Comparison of ENCODE assay signal across 10 cellular contexts in the genomic region with DNA sequence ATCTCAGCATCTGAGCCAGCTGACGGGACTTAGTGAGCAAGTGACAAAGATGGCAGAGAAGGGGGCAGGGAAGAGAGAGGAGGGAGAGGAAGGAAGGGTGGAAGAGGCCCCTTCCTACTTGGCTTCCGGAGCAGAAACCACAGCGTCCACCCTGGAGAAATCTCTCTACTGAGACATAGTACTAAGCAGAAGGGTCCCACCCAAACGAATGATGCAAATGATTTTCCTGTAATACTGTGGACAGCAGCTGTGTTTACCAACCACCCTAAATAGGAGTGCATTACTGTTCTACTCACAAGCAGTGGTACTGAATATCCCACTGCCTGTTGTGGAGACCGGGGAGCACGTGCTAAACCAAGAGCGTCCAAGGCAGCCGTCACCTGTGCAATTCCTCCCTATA. TPM values are rescaled to one million over a fixed set of nuclear protein-coding genes. Genes with fewer than 3 reads are reported as not detected.
DNase-seq lines count a peak whose midpoint lies in the region; ATAC-seq and TF ChIP-seq lines count a peak whose summit lies in the region.
"Had no signal": no experiment of that assay in that cellular context is flagged by ENCODE, and none has a peak within 500 bp of the region (broad histone marks: within the 10 kb centered on the region; RNA-seq: fewer than 3 reads in every experiment).

No MANE protein-coding gene starts in this region.

- H3K9me3 Mint-ChIP-seq in naive thymus-derived CD8-positive, alpha-beta T cell = peaks cover 0 to 8% (median 0%) of the 10 kb centered on the region in 9 donors
- no peaks in the 10 kb centered on the region for H3K9me3 Mint-ChIP-seq in CD4-positive, alpha-beta T cell

- H3K4me2 ChIP-seq in smooth muscle cell = no peak overlapping the region

- H3K27ac Mint-ChIP-seq in naive thymus-derived CD8-positive, alpha-beta T cell = peak overlapping the region in 4 of 10 donors; percentile 3 to 61 (median 34)
- no peak overlapping the region for H3K27ac Mint-ChIP-seq in CD4-positive, alpha-beta T cell

- 85% methylated on average over 8 of the region's 8 CpGs for WGBS in smooth muscle cell (ENCODE audit: low lambda C conversion rate)

- peaks cover 0 to 5% (median 0%) of the 10 kb centered on the region in 5 donors for H3K27me3 Mint-ChIP-seq in naive thymus-derived CD8-positive, alpha-beta T cell
- no peaks in the 10 kb centered on the region for H3K27me3 Mint-ChIP-seq in CD4-positive, alpha-beta T cell

- DNase-seq in SIG-M5 treated with dmso at 0.1 percent for 504 hours (lab: John Stamatoyannopoulos, UW; ENCODE audit: unreplicated experiment) (peak; percentile 95), smooth muscle cell (lab: John Stamatoyannopoulos, UW; ENCODE audit: unreplicated experiment) (no peak), foreskin melanocyte (no peak)
- DNase-seq in naive thymus-derived CD8-positive, alpha-beta T cell = peak in 2 of 10 donors; percentile 7 to 23
- DNase-seq in CD4-positive, alpha-beta T cell = no peak
- no peak for DNase-seq in activated CD4-positive, alpha-beta T cell treated with anti-CD3 and anti-CD28 coated beads for 4 hours

- peak; percentile 85 for ATAC-seq in GM19023 (IDR thresholded peaks at IDR 0.05; ENCODE audit: unreplicated experiment)
- ATAC-seq in HG02885 (IDR thresholded peaks at IDR 0.05; ENCODE audit: poor library complexity, unreplicated experiment) = peak; percentile 82
- peak; percentile 30 to 59 for ATAC-seq in naive thymus-derived CD8-positive, alpha-beta T cell
- no peak for ATAC-seq in CD4-positive, alpha-beta T cell (ENCODE audit: poor library complexity)

- H3K4me1 Mint-ChIP-seq in naive thymus-derived CD8-positive, alpha-beta T cell = peaks cover 11 to 54% (median 17%) of the 10 kb centered on the region in 4 donors
- peaks cover 14% of the 10 kb centered on the region for H3K4me1 Mint-ChIP-seq in CD4-positive, alpha-beta T cell (ENCODE audit: low read depth)

- H3K27ac ChIP-seq in smooth muscle cell (ENCODE audit: low read depth) = no peak overlapping the region
- H3K27ac ChIP-seq in CD4-positive, alpha-beta T cell (ENCODE audit: low read depth, low read length) = no peak overlapping the region

- POLR2A ChIA-PET in naive thymus-derived CD8-positive, alpha-beta T cell (lab: Charles Lee) = no interaction called here
- POLR2A ChIA-PET in CD4-positive, alpha-beta T cell (lab: Charles Lee) = no interaction called here

- CTCF ChIA-PET in CD4-positive, alpha-beta T cell (lab: Charles Lee) = no interaction called here

- H3K36me3 ChIP-seq in smooth muscle cell (ENCODE audit: low read depth) = no peaks in the 10 kb centered on the region

- H3F3A ChIP-seq in smooth muscle cell (ENCODE audit: low read depth) = no peaks in the 10 kb centered on the region

- peak overlapping the region in 7 of 10 donors; percentile 6 to 68 (median 35) for H3K4me3 Mint-ChIP-seq in naive thymus-derived CD8-positive, alpha-beta T cell
- H3K4me3 Mint-ChIP-seq in CD4-positive, alpha-beta T cell = no peak overlapping the region

- no peak for TF ChIP-seq CTCF in smooth muscle cell (IDR thresholded peaks at IDR 0.05; ENCODE audit: borderline replicate concordance, insufficient read depth, poor library complexity, severe bottlenecking)
- no peak for TF ChIP-seq CTCF in CD4-positive, alpha-beta T cell (IDR thresholded peaks at IDR 0.05)

- H3K9ac ChIP-seq in smooth muscle cell (ENCODE audit: low read depth) = no peak overlapping the region

- no peaks in the 10 kb centered on the region for H3K79me2 ChIP-seq in smooth muscle cell (ENCODE audit: low read depth)

- H4K20me1 ChIP-seq in smooth muscle cell (ENCODE audit: low read depth) = no peaks in the 10 kb centered on the region

- no peaks in the 10 kb centered on the region for H3K27me3 ChIP-seq in smooth muscle cell (ENCODE audit: low read depth)
- no peaks in the 10 kb centered on the region for H3K27me3 ChIP-seq in CD4-positive, alpha-beta T cell (ENCODE audit: control insufficient read depth, insufficient read depth, low read length)

- intact Hi-C loops in CD4-positive, alpha-beta T cell (cut with DNase I, micrococcal nuclease) = no loop called here

- no peaks in the 10 kb centered on the region for H3K9me3 ChIP-seq in smooth muscle cell (replicated peaks; ENCODE audit: low read depth)
- no peaks in the 10 kb centered on the region for H3K9me3 ChIP-seq in CD4-positive, alpha-beta T cell (ENCODE audit: control insufficient read depth, low read length)

- no peaks in the 10 kb centered on the region for H3K36me3 Mint-ChIP-seq in naive thymus-derived CD8-positive, alpha-beta T cell
- H3K36me3 Mint-ChIP-seq in CD4-positive, alpha-beta T cell (ENCODE audit: low read depth) = no peaks in the 10 kb centered on the region

- no peak overlapping the region for H3K4me3 ChIP-seq in smooth muscle cell

- H3K4me1 ChIP-seq in smooth muscle cell (ENCODE audit: low read depth) = no peaks in the 10 kb centered on the region

- no peak overlapping the region for H2AFZ ChIP-seq in smooth muscle cell (ENCODE audit: low read depth)

RNA-seq across cellular contexts. Expression of a gene that starts 29.4 kb away (rescaled TPM):
- total RNA-seq in naive thymus-derived CD8-positive, alpha-beta T cell = under 1 TPM; 0.34 to 0.44 TPM
- 1 to 10 TPM in 1 of 3 donors, under 1 TPM in 1, not detected in 1; 0.08 to 8.1 TPM for polyA plus RNA-seq in naive thymus-derived CD8-positive, alpha-beta T cell
- not detected in 2 replicates for total RNA-seq in smooth muscle cell
- not detected in 2 replicates for polyA plus RNA-seq in smooth muscle cell
- under 1 TPM; 0.11 to 0.16 TPM for total RNA-seq in CD4-positive, alpha-beta T cell
- total RNA-seq: astrocyte, myocyte had no signal
